Comparison of ENCODE assay signal across 21 cellular contexts in the genomic region with DNA sequence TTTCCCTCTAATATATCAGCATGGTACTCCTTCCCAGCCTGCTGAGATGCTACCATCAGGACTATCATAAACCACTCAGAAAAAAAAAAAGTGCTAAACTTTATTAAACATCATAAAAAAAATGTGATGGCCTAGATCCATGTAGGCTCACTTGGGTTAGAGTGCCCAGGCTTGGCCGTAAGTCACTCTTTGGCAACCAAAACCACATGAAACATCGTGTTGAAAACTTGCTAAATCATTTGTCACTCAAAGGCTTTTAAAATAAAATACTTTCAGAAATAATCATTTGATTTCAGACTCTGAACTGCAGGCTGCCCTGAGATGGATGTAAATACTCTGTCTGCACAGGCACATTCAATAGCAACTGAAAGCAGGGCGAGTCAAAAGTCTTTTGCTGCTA.
"Had no signal": no experiment of that assay in that cellular context is flagged by ENCODE, and none has a peak within 500 bp of the region (broad histone marks: within the 10 kb centered on the region; RNA-seq: fewer than 3 reads in every experiment).

No MANE protein-coding gene starts in this region.

- H3K9me3 ChIP-seq: lower lobe of right lung, ovary, right atrium auricular region, spleen, tibial nerve, uterus had no signal

- H3K27ac ChIP-seq: lower lobe of right lung, ovary, right atrium auricular region, spleen, tibial nerve, uterus had no signal

- H3K4me1 ChIP-seq: lower lobe of right lung, right atrium auricular region, tibial nerve, uterus had no signal

- H3K27ac Mint-ChIP-seq: natural killer cell; stimulated activated effector memory CD8-positive, alpha-beta T cell treated with anti-CD3 and anti-CD28 coated beads, Interleukin-12 subunit alpha, Interleukin-12 subunit beta, amount 100 ng/mL, for 72 hours; stimulated activated naive CD8-positive, alpha-beta T cell treated with anti-CD3 and anti-CD28 coated beads, Interleukin-15, Interleukin-2, amounts not matched to agents 100 ng/mL and 50 ng/mL, for 24 hours; type B pancreatic cell had no signal

- H3K36me3 Mint-ChIP-seq: natural killer cell; stimulated activated effector memory CD8-positive, alpha-beta T cell treated with anti-CD3 and anti-CD28 coated beads, Interleukin-12 subunit alpha, Interleukin-12 subunit beta, amount 100 ng/mL, for 72 hours; type B pancreatic cell had no signal

- H3K4me3 ChIP-seq: lower lobe of right lung, ovary, right atrium auricular region, spleen, tibial nerve, uterus had no signal

- DNase-seq: hippocampal formation; kidney glomerular epithelial cell; left cardiac atrium; lower lobe of right lung; mammary epithelial cell; mesenchymal stem cell; natural killer cell; ovary; small intestine; spleen; stimulated activated CD4-positive, alpha-beta T cell treated with anti-CD3 and anti-CD28 coated beads, Interleukin-4, amount 100 ng/mL, for 24 hours; stimulated activated naive CD4-positive, alpha-beta T cell; substantia nigra; uterus had no signal

- H3K4me1 Mint-ChIP-seq: natural killer cell; stimulated activated effector memory CD8-positive, alpha-beta T cell treated with anti-CD3 and anti-CD28 coated beads, Interleukin-12 subunit alpha, Interleukin-12 subunit beta, amount 100 ng/mL, for 72 hours had no signal

- H3K27me3 Mint-ChIP-seq: stimulated activated naive CD8-positive, alpha-beta T cell treated with anti-CD3 and anti-CD28 coated beads, Interleukin-15, Interleukin-2, amounts not matched to agents 100 ng/mL and 50 ng/mL, for 24 hours had no signal

- H3K27me3 ChIP-seq: ovary, right atrium auricular region, spleen, tibial nerve, uterus had no signal

- H3K36me3 ChIP-seq: lower lobe of right lung, ovary, right atrium auricular region, spleen, tibial nerve, uterus had no signal

- H3K4me3 Mint-ChIP-seq: natural killer cell; stimulated activated effector memory CD8-positive, alpha-beta T cell treated with anti-CD3 and anti-CD28 coated beads, Interleukin-12 subunit alpha, Interleukin-12 subunit beta, amount 100 ng/mL, for 72 hours; stimulated activated naive CD8-positive, alpha-beta T cell treated with anti-CD3 and anti-CD28 coated beads, Interleukin-15, Interleukin-2, amounts not matched to agents 100 ng/mL and 50 ng/mL, for 24 hours; type B pancreatic cell had no signal

- ATAC-seq: left cardiac atrium; left lobe of liver; lower lobe of right lung; natural killer cell; sciatic nerve; stimulated activated effector memory CD8-positive, alpha-beta T cell treated with anti-CD3 and anti-CD28 coated beads, Interleukin-12 subunit alpha, Interleukin-12 subunit beta, amount 100 ng/mL, for 72 hours had no signal
